In the genomic region with DNA sequence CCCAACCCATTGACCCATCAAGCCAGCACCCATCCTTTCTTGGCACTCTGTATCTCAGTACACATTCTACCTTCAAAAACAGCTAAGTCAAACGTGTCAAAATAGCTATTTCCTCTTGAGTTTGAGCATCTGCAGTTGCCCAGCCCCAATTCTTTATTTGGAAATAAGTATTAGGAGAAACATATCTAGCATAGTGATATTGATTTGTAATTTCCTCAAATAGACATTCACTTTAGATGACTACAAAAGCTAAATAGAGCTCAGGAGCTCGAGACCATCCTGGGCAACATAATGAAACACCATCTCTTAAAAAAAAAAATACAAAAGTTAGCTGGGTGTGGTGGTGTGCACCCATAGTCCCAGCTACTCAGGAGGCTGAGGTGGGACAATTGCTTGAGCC, we compare ENCODE assay signal across 26 cellular contexts.
"Had no signal": no experiment of that assay in that cellular context is flagged by ENCODE, and none has a peak within 500 bp of the region (broad histone marks: within the 10 kb centered on the region; RNA-seq: fewer than 3 reads in every experiment).

No MANE protein-coding gene starts in this region.

- H3K9ac ChIP-seq: parathyroid adenoma had no signal

- H3K9me3 ChIP-seq: mucosa of descending colon, suprapubic skin, transverse colon, vagina had no signal

- H3K9me3 Mint-ChIP-seq: central memory CD8-positive, alpha-beta T cell; memory B cell had no signal

- H3K27me3 ChIP-seq: heart left ventricle, hepatocyte, suprapubic skin, transverse colon, vagina had no signal

- H3K79me2 ChIP-seq: parathyroid adenoma had no signal

- ATAC-seq: effector memory CD8-positive, alpha-beta T cell; left lobe of liver; mucosa of descending colon; naive thymus-derived CD8-positive, alpha-beta T cell; sciatic nerve; stimulated activated naive CD8-positive, alpha-beta T cell treated with anti-CD3 and anti-CD28 coated beads, Interleukin-15, amount 100 ng/mL, for 72 hours had no signal

- H3K36me3 ChIP-seq: transverse colon, vagina had no signal

- H3K4me1 ChIP-seq: parathyroid adenoma had no signal

- H3K27me3 Mint-ChIP-seq: central memory CD8-positive, alpha-beta T cell; memory B cell; naive thymus-derived CD8-positive, alpha-beta T cell; progenitor cell of endocrine pancreas; stimulated activated naive CD8-positive, alpha-beta T cell treated with anti-CD3 and anti-CD28 coated beads, Interleukin-15, amount 100 ng/mL, for 72 hours had no signal

- H3K4me2 ChIP-seq: hepatocyte had no signal

- H3K4me3 ChIP-seq: heart left ventricle, hepatocyte, lung, mucosa of descending colon, skin epidermis, suprapubic skin, transverse colon, vagina had no signal

- H3K27ac Mint-ChIP-seq: effector memory CD8-positive, alpha-beta T cell; memory B cell; mesothelial cell of epicardium; naive thymus-derived CD8-positive, alpha-beta T cell; progenitor cell of endocrine pancreas; stimulated activated naive CD8-positive, alpha-beta T cell treated with anti-CD3 and anti-CD28 coated beads, Interleukin-15, amount 100 ng/mL, for 72 hours had no signal

- H2AFZ ChIP-seq: hepatocyte, parathyroid adenoma had no signal

- H3K4me1 Mint-ChIP-seq: central memory CD8-positive, alpha-beta T cell; mesothelial cell of epicardium; naive thymus-derived CD8-positive, alpha-beta T cell; stimulated activated naive CD8-positive, alpha-beta T cell treated with anti-CD3 and anti-CD28 coated beads, Interleukin-15, amount 100 ng/mL, for 72 hours had no signal

- H3K4me3 Mint-ChIP-seq: central memory CD8-positive, alpha-beta T cell; effector memory CD8-positive, alpha-beta T cell; memory B cell; mesothelial cell of epicardium; naive thymus-derived CD8-positive, alpha-beta T cell; stimulated activated naive CD8-positive, alpha-beta T cell treated with anti-CD3 and anti-CD28 coated beads, Interleukin-15, amount 100 ng/mL, for 72 hours had no signal

- H3K36me3 Mint-ChIP-seq: memory B cell had no signal

- DNase-seq: cortex of kidney; effector memory CD8-positive, alpha-beta T cell; erythroblast; heart left ventricle; kidney; mucosa of descending colon; naive thymus-derived CD8-positive, alpha-beta T cell; occipital lobe; stimulated activated CD4-positive, alpha-beta T cell treated with anti-CD3 and anti-CD28 coated beads, Interleukin-1b, Interleukin-23, amount 100 ng/mL, for 48 hours; stimulated activated CD4-positive, alpha-beta T cell treated with anti-CD3 and anti-CD28 coated beads, Interleukin-4, amount 100 ng/mL, for 1 hour; stimulated activated CD8-positive, alpha-beta memory T cell treated with anti-CD3 and anti-CD28 coated beads, Interleukin-4, amount 100 ng/mL, for 48 hours; stimulated activated naive CD4-positive, alpha-beta T cell; stimulated activated naive CD8-positive, alpha-beta T cell treated with anti-CD3 and anti-CD28 coated beads, Interleukin-15, amount 100 ng/mL, for 72 hours; transverse colon had no signal

- H3K27ac ChIP-seq: hepatocyte, parathyroid adenoma, suprapubic skin, vagina had no signal
